Comparison of ENCODE assay signal across 1 cellular context in genomic region chr17:78884148-78884870, GRCh38.
TF ChIP-seq lines count a peak whose summit lies in the region.

No MANE protein-coding gene starts in this region.

TF ChIP-seq in GM23338, 12 proteins besides CTCF, POLR2A, EP300 and RAD21:
- TF ChIP-seq ETS1 (IDR thresholded peaks at IDR 0.05) (no peak), ZNF462 (CRISPR knock-in tag; IDR thresholded peaks at IDR 0.05) (no peak), POLR2AphosphoS5 (IDR thresholded peaks at IDR 0.05; ENCODE audit: low read depth) (no peak), CREB1 (CRISPR knock-in tag; IDR thresholded peaks at IDR 0.05; ENCODE audit: low read depth) (no peak), STAT1 (IDR thresholded peaks at IDR 0.05; ENCODE audit: unreplicated experiment) (no peak), JUNB (IDR thresholded peaks at IDR 0.05; ENCODE audit: unreplicated experiment) (no peak), EZH2 (IDR thresholded peaks at IDR 0.05; ENCODE audit: low read depth, unreplicated experiment) (no peak), ZNF331 (CRISPR knock-in tag; IDR thresholded peaks at IDR 0.05; ENCODE audit: low read depth) (no peak), ZNF114 (CRISPR knock-in tag; IDR thresholded peaks at IDR 0.05) (no peak), NANOG (IDR thresholded peaks at IDR 0.05; ENCODE audit: borderline replicate concordance) (no peak), EZH2phosphoT487 (IDR thresholded peaks at IDR 0.05; ENCODE audit: unreplicated experiment) (no peak)
- TF ChIP-seq, protein P1, sequence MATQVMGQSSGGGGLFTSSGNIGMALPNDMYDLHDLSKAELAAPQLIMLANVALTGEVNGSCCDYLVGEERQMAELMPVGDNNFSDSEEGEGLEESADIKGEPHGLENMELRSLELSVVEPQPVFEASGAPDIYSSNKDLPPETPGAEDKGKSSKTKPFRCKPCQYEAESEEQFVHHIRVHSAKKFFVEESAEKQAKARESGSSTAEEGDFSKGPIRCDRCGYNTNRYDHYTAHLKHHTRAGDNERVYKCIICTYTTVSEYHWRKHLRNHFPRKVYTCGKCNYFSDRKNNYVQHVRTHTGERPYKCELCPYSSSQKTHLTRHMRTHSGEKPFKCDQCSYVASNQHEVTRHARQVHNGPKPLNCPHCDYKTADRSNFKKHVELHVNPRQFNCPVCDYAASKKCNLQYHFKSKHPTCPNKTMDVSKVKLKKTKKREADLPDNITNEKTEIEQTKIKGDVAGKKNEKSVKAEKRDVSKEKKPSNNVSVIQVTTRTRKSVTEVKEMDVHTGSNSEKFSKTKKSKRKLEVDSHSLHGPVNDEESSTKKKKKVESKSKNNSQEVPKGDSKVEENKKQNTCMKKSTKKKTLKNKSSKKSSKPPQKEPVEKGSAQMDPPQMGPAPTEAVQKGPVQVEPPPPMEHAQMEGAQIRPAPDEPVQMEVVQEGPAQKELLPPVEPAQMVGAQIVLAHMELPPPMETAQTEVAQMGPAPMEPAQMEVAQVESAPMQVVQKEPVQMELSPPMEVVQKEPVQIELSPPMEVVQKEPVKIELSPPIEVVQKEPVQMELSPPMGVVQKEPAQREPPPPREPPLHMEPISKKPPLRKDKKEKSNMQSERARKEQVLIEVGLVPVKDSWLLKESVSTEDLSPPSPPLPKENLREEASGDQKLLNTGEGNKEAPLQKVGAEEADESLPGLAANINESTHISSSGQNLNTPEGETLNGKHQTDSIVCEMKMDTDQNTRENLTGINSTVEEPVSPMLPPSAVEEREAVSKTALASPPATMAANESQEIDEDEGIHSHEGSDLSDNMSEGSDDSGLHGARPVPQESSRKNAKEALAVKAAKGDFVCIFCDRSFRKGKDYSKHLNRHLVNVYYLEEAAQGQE (IDR thresholded peaks at IDR 0.05; ENCODE audit: unreplicated experiment): no peak
